In genomic region chr11:77046060-77046501, GRCh38 we compare ENCODE assay signal across 9 cellular contexts. TPM values are rescaled to one million over a fixed set of nuclear protein-coding genes. Genes with fewer than 3 reads are reported as not detected.
DNase-seq lines count a peak whose midpoint lies in the region; ATAC-seq, FAIRE-seq and TF ChIP-seq lines count a peak whose summit lies in the region.
"Had no signal": no experiment of that assay in that cellular context is flagged by ENCODE, and none has a peak within 500 bp of the region (broad histone marks: within the 10 kb centered on the region; RNA-seq: fewer than 3 reads in every experiment).

No MANE protein-coding gene starts in this region.

- CTCF ChIA-PET in T-cell (lab: Charles Lee), result interaction anchor here (0.9 to 2.2 kb wide), 2 partner anchors 45 kb away, joined by 3 to 13 read pairs; no protein-coding TSS in a partner anchor
- CTCF ChIA-PET in GM12878 (lab: Yijun Ruan, JAX), result interaction anchor here (1.1 to 2.4 kb wide), 5 partner anchors 12 to 128 kb away, joined by 3 to 32 read pairs (median 9); partner anchors contain the start of gene B3GNT6

- H3K4me3 Mint-ChIP-seq in T-cell (peak overlapping the region in 1 of 3 donors; percentile 61), immature natural killer cell (peak overlapping the region in 1 of 5 donors; percentile 70)

- no peak overlapping the region for H3K9ac ChIP-seq in GM12878 (ENCODE audit: control insufficient read depth, insufficient read depth, low read length)

- no peaks in the 10 kb centered on the region; a peak in 2 of 4 replicates for H3K27me3 ChIP-seq in GM12878 (replicated peaks in 1 of 2; ENCODE audit: control insufficient read depth in 2 of 2, insufficient read depth in 2 of 2, low read length in 1 of 2)
- H3K27me3 ChIP-seq in SJCRH30, result no peaks in the 10 kb centered on the region

- in situ Hi-C loops in GM12878 (cut with MboI), result loop anchor here (5.0 kb wide), 1 partner anchor 46 kb away; no protein-coding TSS in a partner anchor

- peaks cover 10 to 13% (median 13%) of the 10 kb centered on the region in 3 donors for H3K4me1 Mint-ChIP-seq in T-cell
- H3K4me1 Mint-ChIP-seq in immature natural killer cell, result peaks cover 10 to 14% of the 10 kb centered on the region in 2 donors

- peaks cover 14 to 27% of the 10 kb centered on the region in 2 donors for H3K27me3 Mint-ChIP-seq in T-cell
- peaks cover 8 to 13% (median 11%) of the 10 kb centered on the region in 3 donors for H3K27me3 Mint-ChIP-seq in immature natural killer cell (ENCODE audit: low read depth in 3 of 3)

- TF ChIP-seq CTCF in GM12878 (IDR thresholded peaks at IDR 0.05 in 2 of 3, conservative IDR thresholded peaks at IDR 0.05 in 1 of 3; ENCODE audit: control insufficient read depth in 2 of 3, extremely low read depth in 1 of 3, insufficient read depth in 1 of 3, low read depth in 3 of 3, low read length in 3 of 3), result peak; percentile 46 to 75 (median 54); a peak in 5 of 6 replicates

- H3K4me1 ChIP-seq in GM12878 (ENCODE audit: control insufficient read depth, insufficient read depth, low read length) (no peaks in the 10 kb centered on the region; the same call in 1 of the 2 replicates), SJCRH30 (peaks cover 6% of the 10 kb centered on the region; the same call in 1 of the 2 replicates)

- H3K36me3 ChIP-seq in GM12878 (ENCODE audit: control insufficient read depth in 2 of 2, insufficient read depth in 2 of 2, low read length in 1 of 2) (no peaks in the 10 kb centered on the region), SJCRH30 (no peaks in the 10 kb centered on the region)

- RAD21 ChIA-PET in GM12878 (lab: Charles Lee; ENCODE audit: unreplicated experiment), result interaction anchor here (2.2 kb wide), 1 partner anchor 126 kb away, joined by 8 read pairs; no protein-coding TSS in a partner anchor

- peak; percentile 37; the same call in 1 of the 2 replicates for TF ChIP-seq RAD21 in GM12878 (IDR thresholded peaks at IDR 0.05; ENCODE audit: insufficient read depth, low read depth, low read length)

- WGBS in GM12878 (ENCODE audit: insufficient coverage, insufficient replicate concordance, low lambda C conversion rate, missing lambda C conversion rate), result 10% methylated on average over 39 of the region's 39 CpGs

- no peaks in the 10 kb centered on the region for H3K9me3 Mint-ChIP-seq in T-cell
- no peaks in the 10 kb centered on the region for H3K9me3 Mint-ChIP-seq in immature natural killer cell

- SMC1A ChIA-PET in GM12878 (lab: Charles Lee; ENCODE audit: uncharacterized antibody, unreplicated experiment), result interaction anchor here (0.8 kb wide), 1 partner anchor 126 kb away, joined by 3 read pairs; no protein-coding TSS in a partner anchor

- H3K79me2 ChIP-seq in GM12878 (ENCODE audit: control insufficient read depth, insufficient read depth, low read length), result no peaks in the 10 kb centered on the region

- no peak for TF ChIP-seq EP300 in GM12878 (IDR thresholded peaks at IDR 0.05; ENCODE audit: borderline replicate concordance in 1 of 2, control insufficient read depth in 1 of 2, low read depth in 2 of 2, low read length in 2 of 2)

- intact Hi-C loops in GM12878 (cut with micrococcal nuclease; ENCODE audit: unreplicated experiment), result loop anchor here (5.0 to 10.0 kb wide), 2 partner anchors 141 to 311 kb away; no protein-coding TSS in a partner anchor

- ATAC-seq in HG02981 (IDR thresholded peaks at IDR 0.05; ENCODE audit: unreplicated experiment), result peak; percentile 49
- peak; percentile 47 to 61 (median 52) for ATAC-seq in T-cell (replicated peaks in 1 of 4)
- peak; percentile 79 for ATAC-seq in GM12878

- H3K4me3 ChIP-seq in GM12878 (no peak overlapping the region), SJCRH30 (no peak overlapping the region)
- H3K4me3 ChIP-seq: SK-N-MC had no signal

- no TSS peak for BruUV-seq in GM12878 (replicated peaks; lab: Mats Ljungman, UMichigan)

- H3K36me3 Mint-ChIP-seq in T-cell, result no peaks in the 10 kb centered on the region
- no peaks in the 10 kb centered on the region for H3K36me3 Mint-ChIP-seq in immature natural killer cell

- H3K9me3 ChIP-seq in GM12878 (replicated peaks; ENCODE audit: control insufficient read depth, insufficient read depth, low read length) (no peaks in the 10 kb centered on the region), SJCRH30 (replicated peaks) (no peaks in the 10 kb centered on the region)

- H3K4me2 ChIP-seq in GM12878 (ENCODE audit: control insufficient read depth, insufficient read depth), result peak overlapping the region; percentile 17; the same call in 1 of the 2 replicates

- FAIRE-seq in GM12878 (lab: Jason Lieb, UNC), result no peak

- H3K27ac Mint-ChIP-seq in T-cell, result no peak overlapping the region
- peak overlapping the region in 1 of 6 donors; percentile 30 for H3K27ac Mint-ChIP-seq in immature natural killer cell

- H4K20me1 ChIP-seq in GM12878 (ENCODE audit: control insufficient read depth, insufficient read depth), result no peaks in the 10 kb centered on the region

- POLR2A ChIA-PET in T-cell (lab: Charles Lee), result no interaction called here
- POLR2A ChIA-PET in GM12878 (lab: Charles Lee), result no interaction called here

- H3K27ac ChIP-seq in GM12878 (ENCODE audit: control insufficient read depth, insufficient read depth) (no peak overlapping the region), SJCRH30 (no peak overlapping the region)
- H3K27ac ChIP-seq: SK-N-MC had no signal

- DNase-seq in DMS79 treated with DMSO at 0.1 percent for 48 hours (lab: John Stamatoyannopoulos, UW) (peak; percentile 73), T-cell (peak in 33 of 34 experiments; percentile 23 to 67 (median 53)), GM12878 (ENCODE audit: low read depth, low spot score) (no peak), immature natural killer cell (peak; percentile 36 to 39 (median 38)), MV-4-11 (lab: John Stamatoyannopoulos, UW) (no peak), SJCRH30 (no peak)
- DNase-seq in stimulated activated CD4-positive, alpha-beta T cell treated with anti-CD3 and anti-CD28 coated beads, Interleukin-4, amount 100 ng/mL, for 1 hour, result peak; percentile 67

- TF ChIP-seq POLR2A in GM12878 (IDR thresholded peaks at IDR 0.05; ENCODE audit: low read depth, low read length), result no peak

- no peak overlapping the region; the same call in 1 of the 2 replicates for H2AFZ ChIP-seq in GM12878 (ENCODE audit: control insufficient read depth, low read depth, low read length)

RNA-seq across cellular contexts. Expression of gene B3GNT6, which starts 11.9 kb away (rescaled TPM):
- total RNA-seq in T-cell (under 1 TPM in 1 of 5 donors, not detected in 4; 0.19 TPM), GM12878 (2014; rRNA removed) (not detected in 2 replicates), GM12878 (2014; rRNA removed; fragmentation: Illumina TruSeq; extraction: Trizol) (not detected in 2 replicates), GM12878 (2021) (not detected in 2 replicates)
- total RNA-seq in GM12878 (2013; cell fraction: nucleolus; rRNA removed), result not detected in 2 replicates
- polyA plus RNA-seq in GM12878 (2011; ENCODE audit: low read depth), result not detected
- polyA plus RNA-seq in GM12878 (2011; rRNA removed) (not detected in 2 replicates), GM12878 (2014; fragmentation: Illumina TruSeq; extraction: Trizol) (not detected in 2 replicates), GM12878 (2014; fragmentation: Nextera tagmentation; extraction: Ambion mirVana) (not detected), GM12878 (2014; rRNA removed) (not detected in 2 replicates), GM12878 (2016; fragmentation: Nextera tagmentation; extraction: Ambion mirVana) (not detected), immature natural killer cell (not detected)
- not detected in 2 replicates for polyA plus RNA-seq in GM12878 (2011; cell fraction: cytosol; rRNA removed)
- not detected in 2 replicates for polyA plus RNA-seq in GM12878 (2011; cell fraction: nucleus; rRNA removed)
- polyA plus RNA-seq in GM12878 (2012), result not detected in 2 replicates
- polyA minus RNA-seq in GM12878 (2011; rRNA and poly(A)+ RNA removed), result not detected in 2 replicates
- polyA minus RNA-seq in GM12878 (2011; cell fraction: cytosol; rRNA and poly(A)+ RNA removed), result not detected in 2 replicates
- not detected in 2 replicates for polyA minus RNA-seq in GM12878 (2011; cell fraction: nucleus; rRNA and poly(A)+ RNA removed)
- not detected in 2 replicates for total RNA-seq in SJCRH30 (2014; rRNA removed; shearing (Covaris generic))

RNA-seq across cellular contexts. Expression of gene CAPN5, which starts 20.7 kb away (rescaled TPM):
- total RNA-seq in T-cell, result 1 to 10 TPM; 3.1 to 6.4 (median 4.0) TPM
- total RNA-seq in GM12878 (2013; cell fraction: nucleolus; rRNA removed), result 0.15 and 0.17 TPM in 2 replicates
- total RNA-seq in GM12878 (2014; rRNA removed), result 0.11 TPM in 1 of 2 replicates, not detected in the other
- total RNA-seq in GM12878 (2014; rRNA removed; fragmentation: Illumina TruSeq; extraction: Trizol), result not detected in 2 replicates
- total RNA-seq in GM12878 (2021), result 0.19 and 0.33 TPM in 2 replicates
- 0.08 TPM for polyA plus RNA-seq in GM12878 (2011; ENCODE audit: low read depth)
- 0.06 and 0.07 TPM in 2 replicates for polyA plus RNA-seq in GM12878 (2011; rRNA removed)
- 0.10 and 0.15 TPM in 2 replicates for polyA plus RNA-seq in GM12878 (2011; cell fraction: cytosol; rRNA removed)
- polyA plus RNA-seq in GM12878 (2011; cell fraction: nucleus; rRNA removed), result 0.27 and 0.31 TPM in 2 replicates
- 0.20 and 0.27 TPM in 2 replicates for polyA plus RNA-seq in GM12878 (2012)
- 0.07 and 0.19 TPM in 2 replicates for polyA plus RNA-seq in GM12878 (2014; fragmentation: Illumina TruSeq; extraction: Trizol)
- polyA plus RNA-seq in GM12878 (2014; fragmentation: Nextera tagmentation; extraction: Ambion mirVana), result under 1 TPM in 1 of 2 experiments, not detected in 1; 0.02 TPM
- 0.10 TPM in 1 of 2 replicates, not detected in the other for polyA plus RNA-seq in GM12878 (2014; rRNA removed)
- under 1 TPM; 0.04 TPM for polyA plus RNA-seq in GM12878 (2016; fragmentation: Nextera tagmentation; extraction: Ambion mirVana)
- polyA minus RNA-seq in GM12878 (2011; rRNA and poly(A)+ RNA removed), result 0.57 TPM in 1 of 2 replicates, not detected in the other
- not detected in 2 replicates for polyA minus RNA-seq in GM12878 (2011; cell fraction: cytosol; rRNA and poly(A)+ RNA removed)
- polyA minus RNA-seq in GM12878 (2011; cell fraction: nucleus; rRNA and poly(A)+ RNA removed), result 0.19 TPM in 1 of 2 replicates, not detected in the other
- polyA plus RNA-seq in immature natural killer cell, result 10 to 100 TPM in 1 of 3 donors, 1 to 10 TPM in 2; 1.6 to 18.8 (median 6.1) TPM
- 4.5 and 4.8 TPM in 2 replicates for total RNA-seq in SJCRH30 (2014; rRNA removed; shearing (Covaris generic))

RNA-seq across cellular contexts. Expression of gene OMP, which starts 56.6 kb away (rescaled TPM):
- total RNA-seq in T-cell (under 1 TPM in 1 of 5 donors, not detected in 4; 0.79 TPM), GM12878 (2014; rRNA removed) (not detected in 2 replicates), GM12878 (2014; rRNA removed; fragmentation: Illumina TruSeq; extraction: Trizol) (not detected in 2 replicates), GM12878 (2021) (not detected in 2 replicates)
- not detected in 2 replicates for total RNA-seq in GM12878 (2013; cell fraction: nucleolus; rRNA removed)
- not detected for polyA plus RNA-seq in GM12878 (2011; ENCODE audit: low read depth)
- polyA plus RNA-seq in GM12878 (2011; rRNA removed) (not detected in 2 replicates), GM12878 (2014; fragmentation: Illumina TruSeq; extraction: Trizol) (not detected in 2 replicates), GM12878 (2014; fragmentation: Nextera tagmentation; extraction: Ambion mirVana) (not detected), GM12878 (2014; rRNA removed) (not detected in 2 replicates), GM12878 (2016; fragmentation: Nextera tagmentation; extraction: Ambion mirVana) (not detected), immature natural killer cell (not detected)
- not detected in 2 replicates for polyA plus RNA-seq in GM12878 (2011; cell fraction: cytosol; rRNA removed)
- 0.34 TPM in 1 of 2 replicates, not detected in the other for polyA plus RNA-seq in GM12878 (2011; cell fraction: nucleus; rRNA removed)
- not detected in 2 replicates for polyA plus RNA-seq in GM12878 (2012)
- not detected in 2 replicates for polyA minus RNA-seq in GM12878 (2011; rRNA and poly(A)+ RNA removed)
- not detected in 2 replicates for polyA minus RNA-seq in GM12878 (2011; cell fraction: cytosol; rRNA and poly(A)+ RNA removed)
- polyA minus RNA-seq in GM12878 (2011; cell fraction: nucleus; rRNA and poly(A)+ RNA removed), result not detected in 2 replicates
- 0.35 and 0.67 TPM in 2 replicates for total RNA-seq in SJCRH30 (2014; rRNA removed; shearing (Covaris generic))

Comparison
In these comparisons a context has a peak if more than half of its experiments do, and no peak if none do; other contexts are left out.
1. DNase-seq: peak in DMS79 treated with DMSO at 0.1 percent for 48 hours (single experiment), T-cell (33 of 34), immature natural killer cell (3 of 3) and stimulated activated CD4-positive, alpha-beta T cell treated with anti-CD3 and anti-CD28 coated beads, Interleukin-4, amount 100 ng/mL, for 1 hour (single experiment); none in GM12878 (single experiment), MV-4-11 (single experiment) and SJCRH30 (0 of 2).
2. Peak in every context shown above with its lines, with median percentiles within 50 percentile points of each other: ATAC-seq.